In genomic region chr18:26225915-26226228, GRCh38 we compare ENCODE assay signal across 8 cellular contexts. TPM values are rescaled to one million over a fixed set of nuclear protein-coding genes. Genes with fewer than 3 reads are reported as not detected.
DNase-seq lines count a peak whose midpoint lies in the region; ATAC-seq and TF ChIP-seq lines count a peak whose summit lies in the region.

No MANE protein-coding gene starts in this region.

- peaks cover 24% of the 10 kb centered on the region for H3F3A ChIP-seq in SU-DHL-6 (ENCODE audit: insufficient read depth)

- WGBS in sigmoid colon, 2 donors: 2 to 10% methylated on average over 8 of the region's 8 CpGs

- no peaks in the 10 kb centered on the region for H3K27me3 ChIP-seq in SU-DHL-6 (ENCODE audit: low read length)
- no peaks in the 10 kb centered on the region for H3K27me3 ChIP-seq in sigmoid colon

- H3K9me2 ChIP-seq in SU-DHL-6 (replicated peaks; ENCODE audit: insufficient read depth, low read length): no peaks in the 10 kb centered on the region

- peak overlapping the region; percentile 94 for H3K9ac ChIP-seq in SU-DHL-6 (ENCODE audit: low read length)

- no peak for TF ChIP-seq EP300 in sigmoid colon (IDR thresholded peaks at IDR 0.05)

- TF ChIP-seq CTCF in GM12865 (IDR thresholded peaks at IDR 0.05; ENCODE audit: insufficient read depth, low read depth, low read length, missing control alignments) (no peak), SU-DHL-6 (IDR thresholded peaks at IDR 0.05; ENCODE audit: insufficient read depth, low read length, poor library complexity, severe bottlenecking) (no peak), fibroblast of mammary gland (conservative IDR thresholded peaks at IDR 0.05; ENCODE audit: control insufficient read depth, insufficient read depth, low read depth, low read length) (no peak), sigmoid colon (IDR thresholded peaks at IDR 0.05) (no peak)

- H2AFZ ChIP-seq in SU-DHL-6 (ENCODE audit: low read depth, low read length, severe bottlenecking): peak overlapping the region; percentile 75

- peaks cover 17% of the 10 kb centered on the region for H3K36me3 ChIP-seq in SU-DHL-6 (ENCODE audit: low read length)
- H3K36me3 ChIP-seq in sigmoid colon: no peaks in the 10 kb centered on the region

- peak overlapping the region; percentile 53 for H3K4me3 ChIP-seq in GM12865 (ENCODE audit: low read depth, low read length)
- peak overlapping the region; percentile 97 for H3K4me3 ChIP-seq in SU-DHL-6 (ENCODE audit: insufficient read depth, low read length, poor library complexity, severe bottlenecking)
- H3K4me3 ChIP-seq in fibroblast of mammary gland (ENCODE audit: control insufficient read depth, low read depth, low read length): peak overlapping the region; percentile 56
- peak overlapping the region; percentile 71 to 99 (median 88) for H3K4me3 ChIP-seq in sigmoid colon

- H3K79me2 ChIP-seq in SU-DHL-6 (ENCODE audit: insufficient read depth, low read length): peaks cover 45% of the 10 kb centered on the region

- peaks cover 28% of the 10 kb centered on the region for H4K20me1 ChIP-seq in SU-DHL-6 (ENCODE audit: low read depth, low read length)

- DNase-seq in GM12865 (ENCODE audit: low read depth): no peak
- DNase-seq in fibroblast of mammary gland (ENCODE audit: low read depth): no peak
- no peak for DNase-seq in sigmoid colon
- DNase-seq in SW 1271 (lab: John Stamatoyannopoulos, UW): no peak
- DNase-seq in AG08395 (ENCODE audit: low spot score): no peak

- no peak for TF ChIP-seq POLR2A in sigmoid colon (IDR thresholded peaks at IDR 0.05)

- H3K4me2 ChIP-seq in SU-DHL-6 (ENCODE audit: low read depth, low read length, poor library complexity, severe bottlenecking): peak overlapping the region; percentile 89

- H3K27ac ChIP-seq in SU-DHL-6 (ENCODE audit: low read depth, low read length) (peak overlapping the region; percentile 12; the same call in 1 of the 2 replicates), sigmoid colon (peak overlapping the region; percentile 77 to 86 (median 83))

- ATAC-seq in HG03280 (IDR thresholded peaks at IDR 0.05; ENCODE audit: unreplicated experiment) (no peak), HG03139 (IDR thresholded peaks at IDR 0.05; ENCODE audit: unreplicated experiment) (no peak)

- H3K9me3 ChIP-seq in SU-DHL-6 (ENCODE audit: insufficient read depth, low read length) (no peaks in the 10 kb centered on the region), sigmoid colon (no peaks in the 10 kb centered on the region)

- intact Hi-C loops in sigmoid colon (cut with DNase I): loop anchor here (2.0 kb wide), 1 partner anchor 135 kb away; the partner anchor contains the start of gene SS18

- peaks cover 0 to 28% (median 18%) of the 10 kb centered on the region in 4 donors for H3K4me1 ChIP-seq in sigmoid colon

RNA-seq across cellular contexts. Expression of gene TAF4B, which starts 0.4 kb away (rescaled TPM):
- 10 to 100 TPM in 1 of 4 donors, 1 to 10 TPM in 3; 6.4 to 10.9 (median 8.6) TPM for total RNA-seq in sigmoid colon
- 1 to 10 TPM in 2 of 3 donors, under 1 TPM in 1; 0.46 to 4.7 (median 1.2) TPM for polyA plus RNA-seq in sigmoid colon
